Comparison of ENCODE assay signal across 11 cellular contexts in genomic region chr17:18070861-18071340, GRCh38. TPM values are rescaled to one million over a fixed set of nuclear protein-coding genes. Genes with fewer than 3 reads are reported as not detected.
DNase-seq lines count a peak whose midpoint lies in the region; ATAC-seq and TF ChIP-seq lines count a peak whose summit lies in the region.
"Had no signal": no experiment of that assay in that cellular context is flagged by ENCODE, and none has a peak within 500 bp of the region (broad histone marks: within the 10 kb centered on the region; RNA-seq: fewer than 3 reads in every experiment).

No MANE protein-coding gene starts in this region.

- H3K27me3 ChIP-seq in fibroblast of lung (ENCODE audit: control insufficient read depth, insufficient read depth, low read length) (peaks cover 5% of the 10 kb centered on the region), skeletal muscle satellite cell (ENCODE audit: control insufficient read depth, insufficient read depth, low read length) (peaks cover 7% of the 10 kb centered on the region), stomach (no peaks in the 10 kb centered on the region)
- H3K27me3 ChIP-seq: tibial artery had no signal

- H3K79me2 ChIP-seq in fibroblast of lung (ENCODE audit: control insufficient read depth, insufficient read depth, low read length) = no peaks in the 10 kb centered on the region

- H3K4me1 ChIP-seq in fibroblast of lung (ENCODE audit: control insufficient read depth, extremely low read depth, insufficient read depth, low read length) (peaks cover 4% of the 10 kb centered on the region), skeletal muscle satellite cell (ENCODE audit: control insufficient read depth, insufficient read depth, low read length) (peaks cover 9% of the 10 kb centered on the region), stomach (peaks cover 0 to 8% (median 3%) of the 10 kb centered on the region in 4 donors)

- TF ChIP-seq POLR2A in stomach (IDR thresholded peaks at IDR 0.05) = no peak

- TF ChIP-seq CTCF in fibroblast of lung (conservative IDR thresholded peaks at IDR 0.05 in 1 of 2, IDR thresholded peaks at IDR 0.05 in 1 of 2; ENCODE audit: low read depth in 1 of 2, low read length in 2 of 2) (no peak), stomach (IDR thresholded peaks at IDR 0.05) (no peak), WTC11 (IDR thresholded peaks at IDR 0.05) (no peak)

- peaks cover 1% of the 10 kb centered on the region for H3K27me3 Mint-ChIP-seq in activated T-cell treated with anti-CD3 and anti-CD28 coated beads, Interleukin-2, amount 50 U/mL, for 24 hours
- peaks cover 1% of the 10 kb centered on the region; the same call in 1 of the 2 replicates for H3K27me3 Mint-ChIP-seq in WTC11 (ENCODE audit: low read depth)

- H3K9me3 ChIP-seq in fibroblast of lung (ENCODE audit: control insufficient read depth, insufficient read depth, low read depth, low read length) = no peaks in the 10 kb centered on the region
- H3K9me3 ChIP-seq in skeletal muscle satellite cell (replicated peaks; ENCODE audit: low read length) = no peaks in the 10 kb centered on the region
- no peaks in the 10 kb centered on the region for H3K9me3 ChIP-seq in stomach
- H3K9me3 ChIP-seq: tibial artery had no signal

- H3K36me3 Mint-ChIP-seq in activated T-cell treated with anti-CD3 and anti-CD28 coated beads, Interleukin-2, amount 50 U/mL, for 24 hours (ENCODE audit: low read depth) = peaks cover 2% of the 10 kb centered on the region
- H3K36me3 Mint-ChIP-seq in WTC11 = no peaks in the 10 kb centered on the region

- WGBS in stomach, 5 donors = 12 to 29% (median 21%) methylated on average over 8 of the region's 8 CpGs

- no peaks in the 10 kb centered on the region for H4K20me1 ChIP-seq in fibroblast of lung (ENCODE audit: control insufficient read depth, extremely low read depth, insufficient read depth, low read length)

- ATAC-seq in HG02798 (IDR thresholded peaks at IDR 0.05; ENCODE audit: poor library complexity, unreplicated experiment) = no peak
- no peak; the same call in none of the 2 replicates for ATAC-seq in WTC11

- peaks cover 11% of the 10 kb centered on the region for H3K4me1 Mint-ChIP-seq in activated T-cell treated with anti-CD3 and anti-CD28 coated beads, Interleukin-2, amount 50 U/mL, for 24 hours (ENCODE audit: low read depth)
- peaks cover 5% of the 10 kb centered on the region for H3K4me1 Mint-ChIP-seq in WTC11

- H3K9ac ChIP-seq in fibroblast of lung (ENCODE audit: insufficient read depth, low read length) (no peak overlapping the region), skeletal muscle satellite cell (ENCODE audit: low read depth, low read length) (no peak overlapping the region)

- CTCF ChIA-PET in WTC11 (lab: Charles Lee) = interaction anchor here (0.6 to 0.7 kb wide), 2 partner anchors 39 to 70 kb away, joined by 3 read pairs; no protein-coding TSS in a partner anchor

- H3K4me3 ChIP-seq in fibroblast of lung (replicated peaks in 1 of 4; ENCODE audit: control extremely low read depth in 1 of 4, insufficient read depth in 1 of 4, low read depth in 3 of 4, low read length in 4 of 4) (peak overlapping the region; percentile 0 to 42 (median 24)), skeletal muscle satellite cell (ENCODE audit: low read length) (peak overlapping the region; percentile 46), stomach (no peak overlapping the region)
- H3K4me3 ChIP-seq: tibial artery had no signal

- H3K4me3 Mint-ChIP-seq in activated T-cell treated with anti-CD3 and anti-CD28 coated beads, Interleukin-2, amount 50 U/mL, for 24 hours = no peak overlapping the region
- H3K4me3 Mint-ChIP-seq in WTC11 = no peak overlapping the region

- DNase-seq in activated T-cell treated with anti-CD3 and anti-CD28 coated beads, Interleukin-2, amount 50 U/mL, for 24 hours = no peak
- no peak for DNase-seq in activated T-cell treated with anti-CD3 and anti-CD28 coated beads, Interleukin-2, amount 50 U/mL, for 48 hours
- DNase-seq in OCI-M2 (lab: John Stamatoyannopoulos, UW; ENCODE audit: unreplicated experiment) (peak; percentile 62), fibroblast of lung (ENCODE audit: low read depth in 2 of 2) (peak; percentile 38 to 64), stomach (no peak), WTC11 (ENCODE audit: low spot score) (no peak)
- DNase-seq: aorta, GOT3, tibial artery had no signal

- intact Hi-C loops in stomach (cut with DNase I; ENCODE audit: low total_unique reads) = no loop called here

- H3K9me3 Mint-ChIP-seq in activated T-cell treated with anti-CD3 and anti-CD28 coated beads, Interleukin-2, amount 50 U/mL, for 24 hours = no peaks in the 10 kb centered on the region
- H3K9me3 Mint-ChIP-seq in WTC11 = no peaks in the 10 kb centered on the region

- H3K4me2 ChIP-seq in fibroblast of lung (ENCODE audit: extremely low read depth, insufficient read depth, low read length) (peak overlapping the region; percentile 88), skeletal muscle satellite cell (ENCODE audit: low read length) (peak overlapping the region; percentile 74)

- no peak for TF ChIP-seq EP300 in stomach (IDR thresholded peaks at IDR 0.05)

- H3K27ac Mint-ChIP-seq in activated T-cell treated with anti-CD3 and anti-CD28 coated beads, Interleukin-2, amount 50 U/mL, for 24 hours = peak overlapping the region; percentile 63
- no peak overlapping the region for H3K27ac Mint-ChIP-seq in WTC11

- H3K27ac ChIP-seq in fibroblast of lung (ENCODE audit: insufficient read depth, low read length) (no peak overlapping the region), stomach (no peak overlapping the region)
- H3K27ac ChIP-seq: tibial artery had no signal

- H3K36me3 ChIP-seq in fibroblast of lung (ENCODE audit: control insufficient read depth, insufficient read depth, low read length) (no peaks in the 10 kb centered on the region), skeletal muscle satellite cell (ENCODE audit: insufficient read depth, low read length) (peaks cover 7% of the 10 kb centered on the region), stomach (peaks cover 0 to 15% (median 13%) of the 10 kb centered on the region in 4 donors)

- H2AFZ ChIP-seq in fibroblast of lung (ENCODE audit: low read length) = peak overlapping the region; percentile 56

- POLR2A ChIA-PET in WTC11 (lab: Charles Lee) = no interaction called here

TF ChIP-seq in WTC11, 78 proteins besides CTCF, POLR2A, EP300 and RAD21:
- TF ChIP-seq HMGA2 (CRISPR knock-in tag; IDR thresholded peaks at IDR 0.05) (no peak), GTF2I (CRISPR knock-in tag; conservative IDR thresholded peaks at IDR 0.05) (no peak), TCF7 (CRISPR knock-in tag; IDR thresholded peaks at IDR 0.05; ENCODE audit: low read depth) (no peak), ESRRA (CRISPR knock-in tag; IDR thresholded peaks at IDR 0.05; ENCODE audit: borderline replicate concordance) (no peak), RELA (CRISPR knock-in tag; IDR thresholded peaks at IDR 0.05; ENCODE audit: borderline replicate concordance) (no peak), USF1 (CRISPR knock-in tag; IDR thresholded peaks at IDR 0.05) (no peak)

RNA-seq across cellular contexts. Expression of gene DRG2, which starts 16.8 kb away (rescaled TPM):
- total RNA-seq in fibroblast of lung (25.7 and 30.1 TPM in 2 replicates), stomach (10 to 100 TPM in 4 of 5 donors, 1 to 10 TPM in 1; 3.2 to 57.2 (median 41.4) TPM), WTC11 (2021) (40.8 to 43.1 TPM (median 41.4 TPM) in 3 replicates)
- polyA plus RNA-seq in fibroblast of lung (26.7 and 32.2 TPM in 2 replicates), stomach (10 to 100 TPM; 28.8 to 42.5 (median 34.1) TPM)
- 29.6 and 33.8 TPM in 2 replicates for polyA plus RNA-seq in fibroblast of lung (2012)
- 56.4 and 67.3 TPM in 2 replicates for polyA minus RNA-seq in fibroblast of lung (ENCODE audit: low replicate concordance)
- total RNA-seq in skeletal muscle satellite cell (2012; rRNA removed) = 37.6 and 46.4 TPM in 2 replicates

RNA-seq across cellular contexts. Expression of gene GID4, which starts 31.7 kb away (rescaled TPM):
- total RNA-seq in fibroblast of lung = 7.2 and 10.2 TPM in 2 replicates
- polyA plus RNA-seq in fibroblast of lung = 9.0 TPM in 2 replicates
- polyA plus RNA-seq in fibroblast of lung (2012) = 6.8 and 7.6 TPM in 2 replicates
- 13.8 and 14.8 TPM in 2 replicates for polyA minus RNA-seq in fibroblast of lung (ENCODE audit: low replicate concordance)
- total RNA-seq in skeletal muscle satellite cell (2012; rRNA removed) = 7.0 and 7.1 TPM in 2 replicates
- total RNA-seq in stomach = 10 to 100 TPM in 3 of 5 donors, 1 to 10 TPM in 2; 3.5 to 18.1 (median 11.6) TPM
- 1 to 10 TPM; 3.2 to 4.7 (median 3.5) TPM for polyA plus RNA-seq in stomach
- 15.4 to 16.0 TPM (median 15.7 TPM) in 3 replicates for total RNA-seq in WTC11 (2021)

RNA-seq across cellular contexts. Expression of gene ATPAF2, which starts 31.9 kb away (rescaled TPM):
- total RNA-seq in fibroblast of lung = 10.3 and 12.6 TPM in 2 replicates
- polyA plus RNA-seq in fibroblast of lung = 11.6 and 14.7 TPM in 2 replicates
- polyA plus RNA-seq in fibroblast of lung (2012) = 17.1 and 18.8 TPM in 2 replicates
- 10.9 and 25.0 TPM in 2 replicates for polyA minus RNA-seq in fibroblast of lung (ENCODE audit: low replicate concordance)
- total RNA-seq in skeletal muscle satellite cell (2012; rRNA removed) = 14.2 and 18.3 TPM in 2 replicates
- total RNA-seq in stomach = 100 to 1,000 TPM in 1 of 5 donors, 10 to 100 TPM in 2, 1 to 10 TPM in 2; 5.4 to 250 (median 17.6) TPM
- polyA plus RNA-seq in stomach = 10 to 100 TPM; 10.4 to 24.2 (median 20.6) TPM
- total RNA-seq in WTC11 (2021) = 32.2 to 36.8 TPM (median 33.5 TPM) in 3 replicates

RNA-seq across cellular contexts. Expression of gene MYO15A, which starts 37.7 kb away (rescaled TPM):
- total RNA-seq in fibroblast of lung (0.77 and 2.0 TPM in 2 replicates), stomach (10 to 100 TPM in 1 of 5 donors, under 1 TPM in 3, not detected in 1; 0.37 to 10.5 (median 0.65) TPM), WTC11 (2021) (2.6 to 4.5 TPM (median 3.6 TPM) in 3 replicates)
- polyA plus RNA-seq in fibroblast of lung (0.42 and 0.55 TPM in 2 replicates), stomach (1 to 10 TPM in 1 of 3 donors, under 1 TPM in 2; 0.31 to 1.1 (median 0.50) TPM)
- 0.55 and 1.1 TPM in 2 replicates for polyA plus RNA-seq in fibroblast of lung (2012)
- 1.4 and 16.4 TPM in 2 replicates for polyA minus RNA-seq in fibroblast of lung (ENCODE audit: low replicate concordance)
- under 0.01 and 0.51 TPM in 2 replicates for total RNA-seq in skeletal muscle satellite cell (2012; rRNA removed)

Comparison
In these comparisons a context has a peak if more than half of its experiments do, and no peak if none do; other contexts are left out.
1. DNase-seq: peak in OCI-M2 (single experiment) and fibroblast of lung (2 of 2); none in activated T-cell treated with anti-CD3 and anti-CD28 coated beads, Interleukin-2, amount 50 U/mL, for 24 hours (single experiment), activated T-cell treated with anti-CD3 and anti-CD28 coated beads, Interleukin-2, amount 50 U/mL, for 48 hours (0 of 2), stomach (single experiment) and WTC11 (single experiment).
2. H3K4me3 ChIP-seq: peak in fibroblast of lung (4 of 4) and skeletal muscle satellite cell (single experiment); none in stomach (0 of 4).